In genomic region chr3:80889643-80890042, GRCh38 we compare ENCODE assay signal across 22 cellular contexts.
"Had no signal": no experiment of that assay in that cellular context is flagged by ENCODE, and none has a peak within 500 bp of the region (broad histone marks: within the 10 kb centered on the region; RNA-seq: fewer than 3 reads in every experiment).

No MANE protein-coding gene starts in this region.

- ATAC-seq: heart right ventricle; left lobe of liver; mucosa of descending colon; naive thymus-derived CD8-positive, alpha-beta T cell; stimulated activated naive B cell treated with anti-CD40 and anti-IgM and Interleukin-4, amounts not matched to agents 10 μg/mL and 1 μg/mL and 100 μg/mL, for 72 hours; stimulated activated naive CD8-positive, alpha-beta T cell treated with anti-CD3 and anti-CD28 coated beads, Interleukin-15, amount 100 ng/mL, for 72 hours; upper lobe of right lung had no signal

- H3K27ac Mint-ChIP-seq: naive thymus-derived CD8-positive, alpha-beta T cell; stimulated activated naive B cell treated with anti-CD40 and anti-IgM and Interleukin-4, amounts not matched to agents 10 μg/mL and 1 μg/mL and 100 μg/mL, for 72 hours; stimulated activated naive CD8-positive, alpha-beta T cell treated with anti-CD3 and anti-CD28 coated beads, Interleukin-15, amount 100 ng/mL, for 72 hours had no signal

- H3K4me3 ChIP-seq: heart right ventricle, mucosa of descending colon, right atrium auricular region, sigmoid colon, skin epidermis, testis, tibial nerve, upper lobe of right lung, vagina had no signal

- H3K4me1 Mint-ChIP-seq: naive thymus-derived CD8-positive, alpha-beta T cell; stimulated activated naive B cell treated with anti-CD40 and anti-IgM and Interleukin-4, amounts not matched to agents 10 μg/mL and 1 μg/mL and 100 μg/mL, for 72 hours; stimulated activated naive CD8-positive, alpha-beta T cell treated with anti-CD3 and anti-CD28 coated beads, Interleukin-15, amount 100 ng/mL, for 72 hours had no signal

- H3K36me3 ChIP-seq: heart right ventricle, neutrophil, right atrium auricular region, sigmoid colon, tibial nerve, upper lobe of right lung, vagina had no signal

- H3K27me3 ChIP-seq: heart right ventricle, neutrophil, right atrium auricular region, sigmoid colon, testis, tibial nerve, upper lobe of right lung, vagina had no signal

- H3K4me3 Mint-ChIP-seq: naive thymus-derived CD8-positive, alpha-beta T cell; stimulated activated naive B cell treated with anti-CD40 and anti-IgM and Interleukin-4, amounts not matched to agents 10 μg/mL and 1 μg/mL and 100 μg/mL, for 72 hours; stimulated activated naive CD8-positive, alpha-beta T cell treated with anti-CD3 and anti-CD28 coated beads, Interleukin-15, amount 100 ng/mL, for 72 hours had no signal

- H3K36me3 Mint-ChIP-seq: naive thymus-derived CD8-positive, alpha-beta T cell; stimulated activated naive B cell treated with anti-CD40 and anti-IgM and Interleukin-4, amounts not matched to agents 10 μg/mL and 1 μg/mL and 100 μg/mL, for 72 hours had no signal

- FAIRE-seq: islet of Langerhans had no signal

- H3K27me3 Mint-ChIP-seq: naive thymus-derived CD8-positive, alpha-beta T cell; stimulated activated naive B cell treated with anti-CD40 and anti-IgM and Interleukin-4, amounts not matched to agents 10 μg/mL and 1 μg/mL and 100 μg/mL, for 72 hours; stimulated activated naive CD8-positive, alpha-beta T cell treated with anti-CD3 and anti-CD28 coated beads, Interleukin-15, amount 100 ng/mL, for 72 hours had no signal

- H3K27ac ChIP-seq: heart right ventricle, neutrophil, right atrium auricular region, sigmoid colon, skin epidermis, testis, tibial nerve, upper lobe of right lung, vagina had no signal

- H3K9me3 ChIP-seq: mucosa of descending colon, neutrophil, right atrium auricular region, sigmoid colon, testis, tibial nerve, upper lobe of right lung, vagina had no signal

- DNase-seq: foreskin melanocyte; heart right ventricle; hypothalamus; kidney glomerular epithelial cell; mammary epithelial cell; mucosa of descending colon; naive thymus-derived CD8-positive, alpha-beta T cell; posterior cingulate gyrus; sigmoid colon; stimulated activated CD4-positive, alpha-beta T cell treated with anti-CD3 and anti-CD28 coated beads, Interleukin-2, amount 100 ng/mL, for 24 hours; stimulated activated CD4-positive, alpha-beta T cell treated with anti-CD3 and anti-CD28 coated beads, Interleukin-4, amount 100 ng/mL, for 4 hours; stimulated activated naive B cell treated with anti-CD40 and anti-IgM and Interleukin-4, amounts not matched to agents 10 μg/mL and 1 μg/mL and 100 μg/mL, for 72 hours; stimulated activated naive CD8-positive, alpha-beta T cell treated with anti-CD3 and anti-CD28 coated beads, Interleukin-15, amount 100 ng/mL, for 72 hours; testis; upper lobe of right lung had no signal

- H3K4me1 ChIP-seq: heart right ventricle, right atrium auricular region, sigmoid colon, testis, tibial nerve, upper lobe of right lung, vagina had no signal
